In genomic region chr7:149776305-149776704, GRCh38 we compare ENCODE assay signal across 11 cellular contexts. TPM values are rescaled to one million over a fixed set of nuclear protein-coding genes. Genes with fewer than 3 reads are reported as not detected.
DNase-seq lines count a peak whose midpoint lies in the region; ATAC-seq, FAIRE-seq and TF ChIP-seq lines count a peak whose summit lies in the region.
"Had no signal": no experiment of that assay in that cellular context is flagged by ENCODE, and none has a peak within 500 bp of the region (broad histone marks: within the 10 kb centered on the region; RNA-seq: fewer than 3 reads in every experiment).

No MANE protein-coding gene starts in this region.

- peak overlapping the region; percentile 70 to 94 (median 84) for H3K4me2 ChIP-seq in BLaER1 treated with 17β-estradiol and CSF1 and Interleukin-3, amounts not matched to agents 10 nM and 100 nM
- no peak overlapping the region for H3K4me2 ChIP-seq in endothelial cell of umbilical vein (ENCODE audit: insufficient read depth, low read length)

- H3K27me3 ChIP-seq in BLaER1 treated with 17β-estradiol and CSF1 and Interleukin-3, amounts not matched to agents 10 nM and 100 nM = no peaks in the 10 kb centered on the region
- H3K27me3 ChIP-seq in endothelial cell of umbilical vein (ENCODE audit: control insufficient read depth in 2 of 2, insufficient read depth in 2 of 2, low read length in 2 of 2) = no peaks in the 10 kb centered on the region

- CTCF ChIA-PET in endothelial cell of umbilical vein (lab: Charles Lee) = interaction anchor here (2.0 to 2.9 kb wide), 3 partner anchors 13 to 114 kb away, joined by 7 to 15 read pairs (median 13); no protein-coding TSS in a partner anchor

- no peaks in the 10 kb centered on the region for H3K36me3 ChIP-seq in BLaER1 treated with 17β-estradiol and CSF1 and Interleukin-3, amounts not matched to agents 10 nM and 100 nM
- H3K36me3 ChIP-seq in endothelial cell of umbilical vein (ENCODE audit: control insufficient read depth in 2 of 2, extremely low read depth in 1 of 2, insufficient read depth in 2 of 2, low read length in 2 of 2) = no peaks in the 10 kb centered on the region

- H3K4me1 ChIP-seq in BLaER1 treated with 17β-estradiol and CSF1 and Interleukin-3, amounts not matched to agents 10 nM and 100 nM = peaks cover 34 to 63% (median 58%) of the 10 kb centered on the region in 10 experiments
- H3K4me1 ChIP-seq in endothelial cell of umbilical vein (ENCODE audit: control insufficient read depth, extremely low read depth, insufficient read depth, low read length) = peaks cover 18% of the 10 kb centered on the region

- no peak overlapping the region for H2AFZ ChIP-seq in endothelial cell of umbilical vein (ENCODE audit: low read depth, low read length)

- TF ChIP-seq CTCF in endothelial cell of umbilical vein (IDR thresholded peaks at IDR 0.05; ENCODE audit: extremely low read depth in 1 of 2, insufficient read depth in 1 of 2, low read depth in 1 of 2, low read length in 2 of 2) (no peak), D721Med (IDR thresholded peaks at IDR 0.05; ENCODE audit: insufficient read depth, missing control alignments) (no peak)

- H4K20me1 ChIP-seq in BLaER1 treated with 17β-estradiol and CSF1 and Interleukin-3, amounts not matched to agents 10 nM and 100 nM = peaks cover 0 to 16% (median 7%) of the 10 kb centered on the region in 11 experiments; a peak in 8 of 22 replicates
- no peaks in the 10 kb centered on the region for H4K20me1 ChIP-seq in endothelial cell of umbilical vein (replicated peaks; ENCODE audit: control insufficient read depth, extremely low read depth, insufficient read depth, low read length)

- POLR2A ChIA-PET in endothelial cell of umbilical vein (lab: Charles Lee) = no interaction called here

- H3K9me3 ChIP-seq in BLaER1 treated with 17β-estradiol and CSF1 and Interleukin-3, amounts not matched to agents 10 nM and 100 nM (replicated peaks in 1 of 11) = no peaks in the 10 kb centered on the region
- no peaks in the 10 kb centered on the region for H3K9me3 ChIP-seq in endothelial cell of umbilical vein (replicated peaks; ENCODE audit: control insufficient read depth, insufficient read depth, low read length)

- ATAC-seq in GM21786 (IDR thresholded peaks at IDR 0.05; ENCODE audit: unreplicated experiment) = no peak
- no peak for ATAC-seq in GM18909 (IDR thresholded peaks at IDR 0.05; ENCODE audit: poor library complexity, unreplicated experiment)

- DNase-seq in OCI-M1 (lab: John Stamatoyannopoulos, UW) = peak; percentile 11
- peak; percentile 55 for DNase-seq in endothelial cell of umbilical vein (ENCODE audit: low read depth, low spot score)
- peak; percentile 72 to 84 for DNase-seq in lung microvascular endothelial cell (ENCODE audit: low read depth in 2 of 2)
- DNase-seq in NCI-H2107 treated with DMSO at 0.1 percent for 48 hours (lab: John Stamatoyannopoulos, UW; ENCODE audit: unreplicated experiment) = no peak
- no peak for DNase-seq in D721Med (ENCODE audit: insufficient read length, low spot score)
- DNase-seq: activated T-cell treated with anti-CD3 and anti-CD28 coated beads for 4 hours; stimulated activated CD4-positive, alpha-beta T cell treated with anti-CD3 and anti-CD28 coated beads, Interleukin-2, amount 100 ng/mL, for 24 hours had no signal

- BruUV-seq in endothelial cell of umbilical vein (replicated peaks; lab: Mats Ljungman, UMichigan) = no TSS peak

- dilution Hi-C loops in endothelial cell of umbilical vein (cut with MboI; ENCODE audit: extremely low pct_ligation_motif_present, low sequenced_read_pairs) = no loop called here

- H3K9ac ChIP-seq in BLaER1 treated with 17β-estradiol and CSF1 and Interleukin-3, amounts not matched to agents 10 nM and 100 nM = peak overlapping the region in 5 of 11 experiments; percentile 4 to 68 (median 24); a peak in 3 of 22 replicates
- no peak overlapping the region for H3K9ac ChIP-seq in endothelial cell of umbilical vein (replicated peaks; ENCODE audit: extremely low read depth, insufficient read depth, low read length)

- H3K79me2 ChIP-seq in endothelial cell of umbilical vein (ENCODE audit: control insufficient read depth, insufficient read depth, low read length) = no peaks in the 10 kb centered on the region

- H3K27ac ChIP-seq in BLaER1 treated with 17β-estradiol and CSF1 and Interleukin-3, amounts not matched to agents 10 nM and 100 nM = peak overlapping the region in 4 of 11 experiments; percentile 8 to 56 (median 30); a peak in 5 of 22 replicates
- H3K27ac ChIP-seq in endothelial cell of umbilical vein (ENCODE audit: insufficient read depth, low read depth, low read length) = no peak overlapping the region

- H3K4me3 ChIP-seq in BLaER1 treated with 17β-estradiol and CSF1 and Interleukin-3, amounts not matched to agents 10 nM and 100 nM = peak overlapping the region in 3 of 10 experiments; percentile 39 to 86 (median 59); a peak in 4 of 20 replicates
- no peak overlapping the region for H3K4me3 ChIP-seq in endothelial cell of umbilical vein (replicated peaks in 1 of 3; ENCODE audit: insufficient read depth in 1 of 3, low read depth in 1 of 3, low read length in 3 of 3)

- TF ChIP-seq POLR2A in endothelial cell of umbilical vein (IDR thresholded peaks at IDR 0.05; ENCODE audit: low read depth, low read length) = no peak

- no peaks in the 10 kb centered on the region for H3K9me1 ChIP-seq in endothelial cell of umbilical vein (replicated peaks; ENCODE audit: control insufficient read depth, extremely low read depth, insufficient read depth, low read length)

- intact Hi-C loops in endothelial cell of umbilical vein (cut with micrococcal nuclease) = loop anchor here (5.0 kb wide), 1 partner anchor 96 kb away; the partner anchor contains the start of gene ATP6V0E2

- FAIRE-seq in endothelial cell of umbilical vein (lab: Jason Lieb, UNC) = peak; percentile 85
- no peak for FAIRE-seq in D721Med (lab: Jason Lieb, UNC)
- FAIRE-seq: frontal cortex had no signal

TF ChIP-seq in endothelial cell of umbilical vein, 7 proteins besides CTCF, POLR2A, EP300 and RAD21:
- TF ChIP-seq GATA2 (IDR thresholded peaks at IDR 0.05; ENCODE audit: insufficient read depth, insufficient read length, low read depth, low read length) (peak; percentile 40), POLR2AphosphoS5 (IDR thresholded peaks at IDR 0.05; ENCODE audit: insufficient read depth, low read depth, low read length) (peak; percentile 73), MAX (IDR thresholded peaks at IDR 0.05; ENCODE audit: insufficient read depth, insufficient read length) (no peak), MYC (IDR thresholded peaks at IDR 0.05; ENCODE audit: low read depth, low read length) (no peak), FOS (IDR thresholded peaks at IDR 0.05; ENCODE audit: borderline replicate concordance, insufficient read depth, low read length) (peak; percentile 32), EZH2 (IDR thresholded peaks at IDR 0.05; ENCODE audit: borderline replicate concordance, low read depth, low read length, severe bottlenecking) (no peak), JUN (IDR thresholded peaks at IDR 0.05; ENCODE audit: borderline replicate concordance, insufficient read depth, insufficient read length, low read depth) (no peak)

RNA-seq across cellular contexts. Expression of gene ZNF467, which starts 2.9 kb away (rescaled TPM):
- 6.5 and 8.9 TPM in 2 replicates for total RNA-seq in endothelial cell of umbilical vein
- polyA plus RNA-seq in endothelial cell of umbilical vein = 4.2 and 4.7 TPM in 2 replicates
- polyA plus RNA-seq in endothelial cell of umbilical vein (2011; cell fraction: cytosol; rRNA removed) = 3.2 and 4.0 TPM in 2 replicates
- 8.3 and 9.4 TPM in 2 replicates for polyA plus RNA-seq in endothelial cell of umbilical vein (2011; cell fraction: nucleus; rRNA removed)
- 1.5 and 4.6 TPM in 2 replicates for polyA plus RNA-seq in endothelial cell of umbilical vein (2012)
- polyA minus RNA-seq in endothelial cell of umbilical vein = 1.4 and 1.5 TPM in 2 replicates
- not detected for polyA minus RNA-seq in endothelial cell of umbilical vein (2011; cell fraction: cytosol; rRNA and poly(A)+ RNA removed)
- 0.82 and 2.0 TPM in 2 replicates for polyA minus RNA-seq in endothelial cell of umbilical vein (2011; cell fraction: nucleus; rRNA and poly(A)+ RNA removed)
- total RNA-seq in lung microvascular endothelial cell = 5.0 and 6.3 TPM in 2 replicates

Comparison
In these comparisons a context has a peak if more than half of its experiments do, and no peak if none do; other contexts are left out.
1. DNase-seq: peak in OCI-M1 (single experiment), endothelial cell of umbilical vein (single experiment) and lung microvascular endothelial cell (2 of 2); none in NCI-H2107 treated with DMSO at 0.1 percent for 48 hours (single experiment) and D721Med (single experiment).